In genomic region chr4:184446132-184446531, GRCh38 we compare ENCODE assay signal across 20 cellular contexts. TPM values are rescaled to one million over a fixed set of nuclear protein-coding genes. Genes with fewer than 3 reads are reported as not detected.
DNase-seq lines count a peak whose midpoint lies in the region; ATAC-seq lines count a peak whose summit lies in the region.
"Had no signal": no experiment of that assay in that cellular context is flagged by ENCODE, and none has a peak within 500 bp of the region (broad histone marks: within the 10 kb centered on the region; RNA-seq: fewer than 3 reads in every experiment).

No MANE protein-coding gene starts in this region.

- no peak overlapping the region for H3K23ac ChIP-seq in neuronal stem cell (ENCODE audit: low read depth, low read length, poor library complexity)

- no peak overlapping the region for H3K14ac ChIP-seq in neuronal stem cell (ENCODE audit: low read length)

- H3K36me3 ChIP-seq in neuronal stem cell (replicated peaks in 1 of 2; ENCODE audit: control insufficient read depth in 2 of 2, insufficient read depth in 2 of 2, low read length in 2 of 2) = peaks cover 0 to 4% of the 10 kb centered on the region in 2 donors
- H3K36me3 ChIP-seq: gastroesophageal sphincter, HAP-1 had no signal

- H2AK5ac ChIP-seq in neuronal stem cell (ENCODE audit: low read depth, low read length) = peak overlapping the region; percentile 27

- H4K91ac ChIP-seq in neuronal stem cell (ENCODE audit: low read depth, low read length, poor library complexity) = no peak overlapping the region

- no CpG with 5 or more reads among the region's 3 CpGs for WGBS in neuronal stem cell (ENCODE audit: extremely low coverage in 2 of 2, insufficient read length in 2 of 2, insufficient replicate concordance in 1 of 2), 2 donors

- H4K8ac ChIP-seq in neuronal stem cell (ENCODE audit: low read depth, low read length) = no peak overlapping the region

- no peak overlapping the region for H3K27ac ChIP-seq in neuronal stem cell (replicated peaks; ENCODE audit: low read length)
- H3K27ac ChIP-seq: A549, epithelial cell of prostate, gastroesophageal sphincter had no signal

- H3K4me1 Mint-ChIP-seq in activated naive CD8-positive, alpha-beta T cell treated with anti-CD3 and anti-CD28 coated beads for 36 hours = peaks cover 84% of the 10 kb centered on the region

- no peak overlapping the region for H3K4ac ChIP-seq in neuronal stem cell (ENCODE audit: low read length)

- no peak overlapping the region for H3K4me3 Mint-ChIP-seq in activated naive CD8-positive, alpha-beta T cell treated with anti-CD3 and anti-CD28 coated beads for 36 hours
- H3K4me3 Mint-ChIP-seq: type B pancreatic cell had no signal

- peaks cover 0 to 6% of the 10 kb centered on the region in 2 donors for H3K9me3 ChIP-seq in neuronal stem cell (replicated peaks in 1 of 2; ENCODE audit: control insufficient read depth in 2 of 2, insufficient read depth in 1 of 2, low read depth in 1 of 2, low read length in 2 of 2)
- H3K9me3 ChIP-seq: A549, Caco-2, gastroesophageal sphincter, HAP-1 had no signal

- no peak overlapping the region for H3K9ac ChIP-seq in neuronal stem cell (ENCODE audit: low read depth, low read length, poor library complexity)

- no peaks in the 10 kb centered on the region for H3K27me3 Mint-ChIP-seq in activated naive CD8-positive, alpha-beta T cell treated with anti-CD3 and anti-CD28 coated beads for 36 hours
- H3K27me3 Mint-ChIP-seq: type B pancreatic cell had no signal

- no peaks in the 10 kb centered on the region for H3K27me3 ChIP-seq in neuronal stem cell (ENCODE audit: control insufficient read depth in 3 of 3, insufficient read depth in 3 of 3, low read depth in 1 of 3, low read length in 3 of 3)
- H3K27me3 ChIP-seq: gastroesophageal sphincter had no signal

- peaks cover 6 to 11% of the 10 kb centered on the region in 2 donors for H3K4me1 ChIP-seq in neuronal stem cell (ENCODE audit: control insufficient read depth in 2 of 2, insufficient read depth in 1 of 2, low read depth in 1 of 2, low read length in 2 of 2)
- H3K4me1 ChIP-seq: A549, Caco-2 had no signal

- H3K27ac Mint-ChIP-seq in activated naive CD8-positive, alpha-beta T cell treated with anti-CD3 and anti-CD28 coated beads for 36 hours = peak overlapping the region; percentile 8
- H3K27ac Mint-ChIP-seq: type B pancreatic cell had no signal

- ATAC-seq in GM19467 (IDR thresholded peaks at IDR 0.05; ENCODE audit: unreplicated experiment) (no peak), HG03354 (IDR thresholded peaks at IDR 0.05; ENCODE audit: poor library complexity, severe bottlenecking, unreplicated experiment) (no peak)
- ATAC-seq: A549, gastroesophageal sphincter, left ventricle myocardium superior had no signal

- H3K79me1 ChIP-seq in neuronal stem cell (ENCODE audit: low read depth, low read length) = peaks cover 3% of the 10 kb centered on the region

- H2AFZ ChIP-seq in neuronal stem cell (ENCODE audit: low read length) = no peak overlapping the region

- DNase-seq in NCI-H1092 treated with DMSO at 0.1 percent for 48 hours (lab: John Stamatoyannopoulos, UW) (peak; percentile 3), NCI-H1092 (lab: John Stamatoyannopoulos, UW) (no peak), NCI-H2029 (lab: John Stamatoyannopoulos, UW) (peak; percentile 51), neuronal stem cell (ENCODE audit: low spot score) (no peak)
- no peak for DNase-seq in activated naive CD8-positive, alpha-beta T cell treated with anti-CD3 and anti-CD28 coated beads for 36 hours
- no peak for DNase-seq in activated CD8-positive, alpha-beta memory T cell treated with anti-CD3 and anti-CD28 coated beads, Interleukin-2, amount 50 U/mL, for 4 hours
- DNase-seq: Caco-2; cortex of kidney; Kasumi-1; left ventricle myocardium superior; NCI-H1417 treated with DMSO at 0.1 percent for 48 hours; NCI-H82; stimulated activated naive CD4-positive, alpha-beta T cell treated with Interleukin-2 at 50 U/mL for 16 hours had no signal

- H3K36me3 Mint-ChIP-seq in activated naive CD8-positive, alpha-beta T cell treated with anti-CD3 and anti-CD28 coated beads for 36 hours = peaks cover 56% of the 10 kb centered on the region

- no peak overlapping the region for H2BK15ac ChIP-seq in neuronal stem cell (ENCODE audit: low read length)

- H2BK12ac ChIP-seq in neuronal stem cell (ENCODE audit: low read length) = no peak overlapping the region

- H2BK5ac ChIP-seq in neuronal stem cell (ENCODE audit: low read length) = no peak overlapping the region

- H3K18ac ChIP-seq in neuronal stem cell (ENCODE audit: low read length) = no peak overlapping the region

- no peak overlapping the region for H3K4me3 ChIP-seq in neuronal stem cell (ENCODE audit: low read length in 2 of 2)
- H3K4me3 ChIP-seq: A549, gastroesophageal sphincter, HAP-1 had no signal

- H3K4me2 ChIP-seq in neuronal stem cell (ENCODE audit: insufficient read depth, low read length, poor library complexity, severe bottlenecking) = no peak overlapping the region
- H3K4me2 ChIP-seq: A549 had no signal

- H3K9me3 Mint-ChIP-seq in activated naive CD8-positive, alpha-beta T cell treated with anti-CD3 and anti-CD28 coated beads for 36 hours = peaks cover 3% of the 10 kb centered on the region
- H3K9me3 Mint-ChIP-seq: type B pancreatic cell had no signal

- H2BK120ac ChIP-seq in neuronal stem cell (ENCODE audit: low read depth, low read length) = no peak overlapping the region

RNA-seq across cellular contexts. Expression of gene IRF2, which starts 28.2 kb away (rescaled TPM):
- 10 to 100 TPM; 49.1 to 61.4 TPM for total RNA-seq in activated naive CD8-positive, alpha-beta T cell treated with anti-CD3 and anti-CD28 coated beads for 36 hours
- 12.7 TPM for polyA plus RNA-seq in neuronal stem cell (2013, experiment 1 of 2)
- polyA plus RNA-seq in neuronal stem cell (2013, experiment 2 of 2) = 12.8 TPM

Comparison
In these comparisons a context has a peak if more than half of its experiments do, and no peak if none do; other contexts are left out.
1. DNase-seq: peak in NCI-H1092 treated with DMSO at 0.1 percent for 48 hours (single experiment) and NCI-H2029 (single experiment); none in NCI-H1092 (single experiment), activated naive CD8-positive, alpha-beta T cell treated with anti-CD3 and anti-CD28 coated beads for 36 hours (single experiment), neuronal stem cell (single experiment) and activated CD8-positive, alpha-beta memory T cell treated with anti-CD3 and anti-CD28 coated beads, Interleukin-2, amount 50 U/mL, for 4 hours (single experiment).